In the genomic region with DNA sequence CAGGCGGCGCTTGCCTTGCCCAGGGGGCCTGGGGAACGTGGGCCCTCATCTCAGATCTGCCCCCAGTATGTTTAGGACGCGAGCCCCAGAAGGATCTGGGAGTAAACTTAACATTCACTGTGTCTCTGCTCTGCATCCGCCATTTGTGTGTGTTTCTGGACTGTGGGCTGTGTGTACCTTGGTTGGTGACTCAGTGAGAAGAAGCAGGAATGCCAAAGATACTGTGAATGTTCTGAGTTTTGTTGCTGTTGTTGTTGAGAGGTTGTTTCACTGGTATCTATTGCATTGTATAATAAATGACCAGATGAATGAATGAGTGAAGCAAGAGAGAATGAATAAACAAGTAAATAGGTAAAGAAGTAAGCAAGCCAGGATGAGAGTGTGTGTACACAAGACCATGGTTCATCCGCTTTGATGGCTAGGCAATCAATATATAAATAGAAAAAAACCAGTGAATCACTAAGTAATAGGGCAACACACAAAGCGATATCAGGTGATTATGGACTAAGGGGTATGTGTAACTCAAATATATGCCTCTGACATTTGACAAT, we compare ENCODE assay signal across 1 cellular context.
TF ChIP-seq lines count a peak whose summit lies in the region.

No MANE protein-coding gene starts in this region.

TF ChIP-seq in HepG2, 621 proteins besides CTCF, POLR2A, EP300 and RAD21:
- TF ChIP-seq ZNF24 (IDR thresholded peaks at IDR 0.05), result peak; percentile 90
- TF ChIP-seq, protein P1, sequence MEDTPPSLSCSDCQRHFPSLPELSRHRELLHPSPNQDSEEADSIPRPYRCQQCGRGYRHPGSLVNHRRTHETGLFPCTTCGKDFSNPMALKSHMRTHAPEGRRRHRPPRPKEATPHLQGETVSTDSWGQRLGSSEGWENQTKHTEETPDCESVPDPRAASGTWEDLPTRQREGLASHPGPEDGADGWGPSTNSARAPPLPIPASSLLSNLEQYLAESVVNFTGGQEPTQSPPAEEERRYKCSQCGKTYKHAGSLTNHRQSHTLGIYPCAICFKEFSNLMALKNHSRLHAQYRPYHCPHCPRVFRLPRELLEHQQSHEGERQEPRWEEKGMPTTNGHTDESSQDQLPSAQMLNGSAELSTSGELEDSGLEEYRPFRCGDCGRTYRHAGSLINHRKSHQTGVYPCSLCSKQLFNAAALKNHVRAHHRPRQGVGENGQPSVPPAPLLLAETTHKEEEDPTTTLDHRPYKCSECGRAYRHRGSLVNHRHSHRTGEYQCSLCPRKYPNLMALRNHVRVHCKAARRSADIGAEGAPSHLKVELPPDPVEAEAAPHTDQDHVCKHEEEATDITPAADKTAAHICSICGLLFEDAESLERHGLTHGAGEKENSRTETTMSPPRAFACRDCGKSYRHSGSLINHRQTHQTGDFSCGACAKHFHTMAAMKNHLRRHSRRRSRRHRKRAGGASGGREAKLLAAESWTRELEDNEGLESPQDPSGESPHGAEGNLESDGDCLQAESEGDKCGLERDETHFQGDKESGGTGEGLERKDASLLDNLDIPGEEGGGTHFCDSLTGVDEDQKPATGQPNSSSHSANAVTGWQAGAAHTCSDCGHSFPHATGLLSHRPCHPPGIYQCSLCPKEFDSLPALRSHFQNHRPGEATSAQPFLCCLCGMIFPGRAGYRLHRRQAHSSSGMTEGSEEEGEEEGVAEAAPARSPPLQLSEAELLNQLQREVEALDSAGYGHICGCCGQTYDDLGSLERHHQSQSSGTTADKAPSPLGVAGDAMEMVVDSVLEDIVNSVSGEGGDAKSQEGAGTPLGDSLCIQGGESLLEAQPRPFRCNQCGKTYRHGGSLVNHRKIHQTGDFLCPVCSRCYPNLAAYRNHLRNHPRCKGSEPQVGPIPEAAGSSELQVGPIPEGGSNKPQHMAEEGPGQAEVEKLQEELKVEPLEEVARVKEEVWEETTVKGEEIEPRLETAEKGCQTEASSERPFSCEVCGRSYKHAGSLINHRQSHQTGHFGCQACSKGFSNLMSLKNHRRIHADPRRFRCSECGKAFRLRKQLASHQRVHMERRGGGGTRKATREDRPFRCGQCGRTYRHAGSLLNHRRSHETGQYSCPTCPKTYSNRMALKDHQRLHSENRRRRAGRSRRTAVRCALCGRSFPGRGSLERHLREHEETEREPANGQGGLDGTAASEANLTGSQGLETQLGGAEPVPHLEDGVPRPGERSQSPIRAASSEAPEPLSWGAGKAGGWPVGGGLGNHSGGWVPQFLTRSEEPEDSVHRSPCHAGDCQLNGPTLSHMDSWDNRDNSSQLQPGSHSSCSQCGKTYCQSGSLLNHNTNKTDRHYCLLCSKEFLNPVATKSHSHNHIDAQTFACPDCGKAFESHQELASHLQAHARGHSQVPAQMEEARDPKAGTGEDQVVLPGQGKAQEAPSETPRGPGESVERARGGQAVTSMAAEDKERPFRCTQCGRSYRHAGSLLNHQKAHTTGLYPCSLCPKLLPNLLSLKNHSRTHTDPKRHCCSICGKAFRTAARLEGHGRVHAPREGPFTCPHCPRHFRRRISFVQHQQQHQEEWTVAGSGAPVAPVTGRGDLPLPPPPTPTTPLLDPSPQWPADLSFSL (CRISPR knock-in tag; IDR thresholded peaks at IDR 0.05), result peak; percentile 29; the same call in 1 of the 2 replicates
- no peak for TF ChIP-seq SIX1 (CRISPR knock-in tag; IDR thresholded peaks at IDR 0.05; ENCODE audit: borderline replicate concordance)
- TF ChIP-seq, protein P2, sequence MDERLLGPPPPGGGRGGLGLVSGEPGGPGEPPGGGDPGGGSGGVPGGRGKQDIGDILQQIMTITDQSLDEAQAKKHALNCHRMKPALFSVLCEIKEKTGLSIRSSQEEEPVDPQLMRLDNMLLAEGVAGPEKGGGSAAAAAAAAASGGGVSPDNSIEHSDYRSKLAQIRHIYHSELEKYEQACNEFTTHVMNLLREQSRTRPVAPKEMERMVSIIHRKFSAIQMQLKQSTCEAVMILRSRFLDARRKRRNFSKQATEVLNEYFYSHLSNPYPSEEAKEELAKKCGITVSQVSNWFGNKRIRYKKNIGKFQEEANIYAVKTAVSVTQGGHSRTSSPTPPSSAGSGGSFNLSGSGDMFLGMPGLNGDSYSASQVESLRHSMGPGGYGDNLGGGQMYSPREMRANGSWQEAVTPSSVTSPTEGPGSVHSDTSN (CRISPR knock-in tag; IDR thresholded peaks at IDR 0.05), result no peak
- TF ChIP-seq TCF7 (IDR thresholded peaks at IDR 0.05; ENCODE audit: low read depth), result peak; percentile 34; the same call in 1 of the 2 replicates
- TF ChIP-seq TBX3 (IDR thresholded peaks at IDR 0.05; ENCODE audit: borderline replicate concordance), result peak; percentile 44; the same call in 1 of the 2 replicates
- peak; percentile 48 for TF ChIP-seq FOXA3 (CRISPR knock-in tag; IDR thresholded peaks at IDR 0.05)
- peak; percentile 20; the same call in 1 of the 2 replicates for TF ChIP-seq CEBPB (IDR thresholded peaks at IDR 0.05; ENCODE audit: borderline replicate concordance, low read depth, low read length)
- no peak for TF ChIP-seq RFX3 (CRISPR knock-in tag; IDR thresholded peaks at IDR 0.05)
- TF ChIP-seq, protein P3, sequence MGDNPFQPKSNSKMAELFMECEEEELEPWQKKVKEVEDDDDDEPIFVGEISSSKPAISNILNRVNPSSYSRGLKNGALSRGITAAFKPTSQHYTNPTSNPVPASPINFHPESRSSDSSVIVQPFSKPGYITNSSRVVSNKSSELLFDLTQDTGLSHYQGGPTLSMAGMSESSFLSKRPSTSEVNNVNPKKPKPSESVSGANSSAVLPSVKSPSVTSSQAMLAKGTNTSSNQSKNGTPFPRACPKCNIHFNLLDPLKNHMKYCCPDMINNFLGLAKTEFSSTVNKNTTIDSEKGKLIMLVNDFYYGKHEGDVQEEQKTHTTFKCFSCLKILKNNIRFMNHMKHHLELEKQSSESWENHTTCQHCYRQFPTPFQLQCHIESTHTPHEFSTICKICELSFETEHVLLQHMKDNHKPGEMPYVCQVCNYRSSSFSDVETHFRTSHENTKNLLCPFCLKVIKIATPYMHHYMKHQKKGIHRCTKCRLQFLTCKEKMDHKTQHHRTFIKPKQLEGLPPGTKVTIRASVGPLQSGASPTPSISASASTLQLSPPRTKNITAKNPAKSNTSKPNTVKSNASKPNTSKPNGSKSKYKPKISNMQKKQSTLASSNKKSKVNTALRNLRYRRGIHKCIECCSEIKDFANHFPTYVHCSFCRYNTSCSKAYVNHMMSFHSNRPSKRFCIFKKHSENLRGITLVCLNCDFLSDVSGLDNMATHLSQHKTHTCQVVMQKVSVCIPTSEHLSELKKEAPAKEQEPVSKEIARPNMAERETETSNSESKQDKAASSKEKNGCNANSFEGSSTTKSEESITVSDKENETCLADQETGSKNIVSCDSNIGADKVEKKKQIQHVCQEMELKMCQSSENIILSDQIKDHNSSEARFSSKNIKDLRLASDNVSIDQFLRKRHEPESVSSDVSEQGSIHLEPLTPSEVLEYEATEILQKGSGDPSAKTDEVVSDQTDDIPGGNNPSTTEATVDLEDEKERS (CRISPR knock-in tag; IDR thresholded peaks at IDR 0.05), result no peak
- TF ChIP-seq FOXA1 (IDR thresholded peaks at IDR 0.05), result peak; percentile 72
- no peak for TF ChIP-seq FOXA1 (CRISPR knock-in tag; IDR thresholded peaks at IDR 0.05)
- TF ChIP-seq ZBTB42 (CRISPR knock-in tag; IDR thresholded peaks at IDR 0.05), result no peak
- TF ChIP-seq ZKSCAN1 (IDR thresholded peaks at IDR 0.05; ENCODE audit: low read length), result no peak
- TF ChIP-seq, protein P4, sequence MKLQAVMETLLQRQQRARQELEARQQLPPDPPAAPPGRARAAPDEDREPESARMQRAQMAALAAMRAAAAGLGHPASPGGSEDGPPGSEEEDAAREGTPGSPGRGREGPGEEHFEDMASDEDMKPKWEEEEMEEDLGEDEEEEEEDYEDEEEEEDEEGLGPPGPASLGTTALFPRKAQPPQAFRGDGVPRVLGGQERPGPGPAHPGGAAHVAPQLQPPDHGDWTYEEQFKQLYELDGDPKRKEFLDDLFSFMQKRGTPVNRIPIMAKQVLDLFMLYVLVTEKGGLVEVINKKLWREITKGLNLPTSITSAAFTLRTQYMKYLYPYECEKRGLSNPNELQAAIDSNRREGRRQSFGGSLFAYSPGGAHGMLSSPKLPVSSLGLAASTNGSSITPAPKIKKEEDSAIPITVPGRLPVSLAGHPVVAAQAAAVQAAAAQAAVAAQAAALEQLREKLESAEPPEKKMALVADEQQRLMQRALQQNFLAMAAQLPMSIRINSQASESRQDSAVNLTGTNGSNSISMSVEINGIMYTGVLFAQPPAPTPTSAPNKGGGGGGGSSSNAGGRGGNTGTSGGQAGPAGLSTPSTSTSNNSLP (IDR thresholded peaks at IDR 0.05; ENCODE audit: low read depth, low read length), result peak; percentile 81
- no peak for TF ChIP-seq KLF6 (CRISPR knock-in tag; IDR thresholded peaks at IDR 0.05)
- peak; percentile 60; the same call in 1 of the 2 replicates for TF ChIP-seq KAT2B (IDR thresholded peaks at IDR 0.05; ENCODE audit: borderline replicate concordance, low read depth, low read length)
- no peak for TF ChIP-seq RORA (CRISPR knock-in tag; IDR thresholded peaks at IDR 0.05)
- peak; percentile 64 for TF ChIP-seq FOSL2 (CRISPR knock-in tag; IDR thresholded peaks at IDR 0.05)
- no peak for TF ChIP-seq EED (CRISPR knock-in tag; IDR thresholded peaks at IDR 0.05)
- TF ChIP-seq, protein P5, sequence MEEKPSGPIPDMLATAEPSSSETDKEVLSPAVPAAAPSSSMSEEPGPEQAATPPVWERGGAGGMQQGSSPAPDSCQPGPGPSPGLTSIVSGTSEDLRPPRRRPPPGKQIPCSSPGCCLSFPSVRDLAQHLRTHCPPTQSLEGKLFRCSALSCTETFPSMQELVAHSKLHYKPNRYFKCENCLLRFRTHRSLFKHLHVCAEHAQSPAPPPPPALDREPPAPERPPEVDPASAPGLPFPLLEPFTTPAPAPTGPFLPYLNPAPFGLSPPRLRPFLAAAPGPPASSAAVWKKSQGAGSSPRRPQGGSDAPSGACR (CRISPR knock-in tag; IDR thresholded peaks at IDR 0.05), result no peak
- peak; percentile 91 for TF ChIP-seq FOXP1 (IDR thresholded peaks at IDR 0.05)
- TF ChIP-seq FOXP1 (CRISPR knock-in tag; IDR thresholded peaks at IDR 0.05), result peak; percentile 81
- TF ChIP-seq FOXK2 (IDR thresholded peaks at IDR 0.05), result peak; percentile 48; the same call in 1 of the 2 replicates
